Comparison of ENCODE assay signal across 16 cellular contexts in genomic region chr2:72386288-72386687, GRCh38.
A peak's percentile ranks its signal among the peaks of the same experiment; 100 is the strongest.
DNase-seq lines count a peak whose midpoint lies in the region; ATAC-seq, FAIRE-seq and TF ChIP-seq lines count a peak whose summit lies in the region.
"Had no signal": no experiment of that assay in that cellular context is flagged by ENCODE, and none has a peak within 500 bp of the region (broad histone marks: within the 10 kb centered on the region; RNA-seq: fewer than 3 reads in every experiment).

No MANE protein-coding gene starts in this region.

- H2AFZ ChIP-seq in K562 (ENCODE audit: low read depth, low read length), result no peak overlapping the region

- in situ Hi-C loops in K562 (cut with MboI), result no loop called here

- no peak overlapping the region for H2BK15ac ChIP-seq in mesendoderm (replicated peaks; ENCODE audit: low read depth)

- H4K8ac ChIP-seq in mesendoderm (ENCODE audit: low read depth, low read length), result no peak overlapping the region

- ATAC-seq in K562, result no peak
- no peak for ATAC-seq in right cardiac atrium

- no peak overlapping the region for H3K56ac ChIP-seq in mesendoderm (ENCODE audit: low read length)

- H4K5ac ChIP-seq in mesendoderm (ENCODE audit: low read length), result no peak overlapping the region

- no peaks in the 10 kb centered on the region for H3K9me3 ChIP-seq in HEK293 (ENCODE audit: control insufficient read depth, insufficient read depth, low read depth, low read length)
- peaks cover 4% of the 10 kb centered on the region; the same call in 1 of the 2 replicates for H3K9me3 ChIP-seq in K562 (replicated peaks; ENCODE audit: control insufficient read depth, insufficient read depth, low read depth, low read length)
- peaks cover 3% of the 10 kb centered on the region for H3K9me3 ChIP-seq in right cardiac atrium (ENCODE audit: control insufficient read depth, low read length)
- H3K9me3 ChIP-seq: Caco-2 had no signal

- no peak overlapping the region for H3K18ac ChIP-seq in mesendoderm (ENCODE audit: low read length)

- H2AK5ac ChIP-seq in mesendoderm (ENCODE audit: low read length), result no peak overlapping the region

- no peaks in the 10 kb centered on the region for H3K36me3 ChIP-seq in HEK293 (ENCODE audit: control insufficient read depth in 2 of 2, insufficient read depth in 1 of 2, low read length in 2 of 2)
- H3K36me3 ChIP-seq in K562 (ENCODE audit: control insufficient read depth, insufficient read depth, low read length), result no peaks in the 10 kb centered on the region
- no peaks in the 10 kb centered on the region for H3K36me3 ChIP-seq in mesendoderm (ENCODE audit: control insufficient read depth, insufficient read depth, low read length)
- H3K36me3 ChIP-seq: BLaER1, HAP-1 had no signal

- no TSS peak for BruUV-seq in K562 (replicated peaks; lab: Mats Ljungman, UMichigan)

- TF ChIP-seq POLR2A in K562 (conservative IDR thresholded peaks at IDR 0.05), result no peak

- CTCF ChIA-PET in HEK293 (lab: Yijun Ruan, JAX) (no interaction called here), K562 (lab: Yijun Ruan, JAX; ENCODE audit: low intra/inter-chr PET ratio) (no interaction called here)

- no peak for FAIRE-seq in K562 (lab: Jason Lieb, UNC)
- FAIRE-seq: G401.6, GM12891, H1 had no signal

- no peak overlapping the region for H3K4me2 ChIP-seq in K562 (ENCODE audit: insufficient read depth, low read length)
- no peak overlapping the region for H3K4me2 ChIP-seq in mesendoderm (ENCODE audit: low read length)
- H3K4me2 ChIP-seq: BLaER1 had no signal

- H3K9ac ChIP-seq in K562 (ENCODE audit: insufficient read depth in 1 of 2, low read depth in 2 of 2, low read length in 2 of 2) (no peak overlapping the region), mesendoderm (ENCODE audit: low read length) (no peak overlapping the region)
- H3K9ac ChIP-seq: BLaER1 had no signal

- H3K27ac ChIP-seq in HEK293 (ENCODE audit: extremely low read depth, low read depth, low read length) (no peak overlapping the region), K562 (ENCODE audit: extremely low read depth, low read depth, low read length) (no peak overlapping the region), mesendoderm (ENCODE audit: low read depth, low read length) (no peak overlapping the region), right cardiac atrium (ENCODE audit: low read length) (no peak overlapping the region)
- H3K27ac ChIP-seq: BLaER1 had no signal

- DNase-seq in ELF-1 (ENCODE audit: low read depth, low spot score) (peak; percentile 11), K562 (ENCODE audit: extremely low read depth in 1 of 4, low spot score in 3 of 4) (peak in 1 of 4 experiments; percentile 14), mesendoderm (peak; percentile 36), right cardiac atrium (no peak), SKM-1 (lab: John Stamatoyannopoulos, UW; ENCODE audit: unreplicated experiment) (no peak)
- no peak for DNase-seq in stimulated activated CD4-positive, alpha-beta T cell treated with anti-CD3 and anti-CD28 coated beads, Interleukin-2, amount 100 ng/mL, for 24 hours
- DNase-seq: AML-193; CD8-positive, alpha-beta memory T cell; DMS79 had no signal

- no peak for TF ChIP-seq RAD21 in K562 (CRISPR knock-in tag; conservative IDR thresholded peaks at IDR 0.05 in 1 of 2, IDR thresholded peaks at IDR 0.05 in 1 of 2)

- WGBS in K562 (ENCODE audit: insufficient coverage, low coverage, missing lambda C conversion rate), result 17% methylated on average over 1 of the region's 1 CpG
- no CpG with 5 or more reads among the region's 1 CpG for WGBS in mesendoderm (ENCODE audit: extremely low coverage, insufficient coverage, low lambda C conversion rate)
- WGBS in right cardiac atrium, result 92% methylated on average over 1 of the region's 1 CpG

- H3K4me1 ChIP-seq in HEK293 (ENCODE audit: control insufficient read depth, insufficient read depth, low read length) (no peaks in the 10 kb centered on the region), K562 (replicated peaks in 1 of 2; ENCODE audit: control insufficient read depth in 2 of 2, insufficient read depth in 2 of 2, low read length in 2 of 2) (no peaks in the 10 kb centered on the region), mesendoderm (ENCODE audit: control insufficient read depth, low read depth, low read length) (no peaks in the 10 kb centered on the region), right cardiac atrium (ENCODE audit: control insufficient read depth, insufficient read depth, low read length) (no peaks in the 10 kb centered on the region)
- H3K4me1 ChIP-seq: BLaER1, Caco-2, HAP-1 had no signal

- no peak overlapping the region for H3K4ac ChIP-seq in mesendoderm (ENCODE audit: low read depth, low read length)

- H3K79me2 ChIP-seq in K562 (ENCODE audit: control insufficient read depth, insufficient read depth, low read length) (no peaks in the 10 kb centered on the region), mesendoderm (ENCODE audit: control insufficient read depth, insufficient read depth, low read length) (no peaks in the 10 kb centered on the region)

- no peak overlapping the region for H3K23ac ChIP-seq in mesendoderm (ENCODE audit: low read length)

- no peak overlapping the region for H3K4me3 ChIP-seq in HEK293 (ENCODE audit: low read depth, low read length)
- no peak overlapping the region for H3K4me3 ChIP-seq in K562
- H3K4me3 ChIP-seq in mesendoderm (ENCODE audit: low read length), result peak overlapping the region; percentile 8
- no peak overlapping the region for H3K4me3 ChIP-seq in right cardiac atrium (ENCODE audit: low read length)
- H3K4me3 ChIP-seq: BLaER1, HAP-1 had no signal

- no peaks in the 10 kb centered on the region for H3K79me1 ChIP-seq in mesendoderm (ENCODE audit: low read length)

- TF ChIP-seq CTCF in HEK293 (tag by site-specific recombination; IDR thresholded peaks at IDR 0.05) (no peak), K562 (IDR thresholded peaks at IDR 0.05 in 2 of 3, conservative IDR thresholded peaks at IDR 0.05 in 1 of 3; ENCODE audit: insufficient read depth in 2 of 3, low read depth in 1 of 3, low read length in 3 of 3) (no peak)

- H3K27me3 ChIP-seq in K562 (ENCODE audit: control insufficient read depth in 2 of 2, insufficient read depth in 2 of 2, low read length in 2 of 2) (no peaks in the 10 kb centered on the region), mesendoderm (ENCODE audit: insufficient read depth, low read length, poor library complexity) (no peaks in the 10 kb centered on the region), right cardiac atrium (ENCODE audit: control insufficient read depth, insufficient read depth) (no peaks in the 10 kb centered on the region)
- H3K27me3 ChIP-seq: BLaER1 had no signal

- no peaks in the 10 kb centered on the region for H3K9me1 ChIP-seq in K562 (ENCODE audit: control insufficient read depth, insufficient read depth, low read length)

- no peak for TF ChIP-seq EP300 in K562 (IDR thresholded peaks at IDR 0.05; ENCODE audit: low read length)

- POLR2A ChIA-PET in HEK293 (lab: Yijun Ruan, JAX), result no interaction called here
- POLR2A ChIA-PET in K562 (lab: Yijun Ruan, JAX), result no interaction called here

- H4K20me1 ChIP-seq in K562 (replicated peaks; ENCODE audit: control insufficient read depth, insufficient read depth, low read length), result no peaks in the 10 kb centered on the region
- H4K20me1 ChIP-seq: BLaER1 had no signal

- no peak overlapping the region for H2BK120ac ChIP-seq in mesendoderm (ENCODE audit: low read depth, low read length)

- intact Hi-C loops in K562 (cut with micrococcal nuclease), result no loop called here
- intact Hi-C loops in right cardiac atrium (cut with DNase I), result no loop called here

- no peak overlapping the region for H2BK5ac ChIP-seq in mesendoderm (ENCODE audit: low read length)

TF ChIP-seq in HEK293, 187 proteins besides CTCF, POLR2A, EP300 and RAD21:
- TF ChIP-seq ZNF677 (tag by site-specific recombination; IDR thresholded peaks at IDR 0.05) (0 out of 2 replicates have a peak, but pooled peaks have one; percentile 33), KLF1 (tag by site-specific recombination; IDR thresholded peaks at IDR 0.05) (no peak), ZNF658 (tag by site-specific recombination; IDR thresholded peaks at IDR 0.05) (no peak), SETDB1 (IDR thresholded peaks at IDR 0.05; ENCODE audit: insufficient read length, low read length) (peak; percentile 73), ZNF585B (tag by site-specific recombination; IDR thresholded peaks at IDR 0.05) (peak; percentile 96), SALL2 (tag by site-specific recombination; IDR thresholded peaks at IDR 0.05; ENCODE audit: borderline replicate concordance) (no peak), TRIM28 (IDR thresholded peaks at IDR 0.05; ENCODE audit: borderline replicate concordance, low read length) (peak; percentile 90; the same call in 1 of the 2 replicates), ZNF529 (tag by site-specific recombination; IDR thresholded peaks at IDR 0.05; ENCODE audit: insufficient replicate concordance) (no peak)

TF ChIP-seq in K562, 482 proteins besides CTCF, POLR2A, EP300 and RAD21 (continues in another document):
- no peak for TF ChIP-seq SMARCC2 (IDR thresholded peaks at IDR 0.05; ENCODE audit: low read depth)
- no peak for TF ChIP-seq CHD2 (IDR thresholded peaks at IDR 0.05; ENCODE audit: low read depth, low read length)
- peak; percentile 59; the same call in 1 of the 2 replicates for TF ChIP-seq CEBPZ (IDR thresholded peaks at IDR 0.05; ENCODE audit: borderline replicate concordance, low read depth, low read length)
- peak; percentile 56; the same call in 1 of the 2 replicates for TF ChIP-seq TRIM28 (IDR thresholded peaks at IDR 0.05)
- TF ChIP-seq CBX3 (IDR thresholded peaks at IDR 0.05; ENCODE audit: borderline replicate concordance in 1 of 2, low read length in 2 of 2), result peak in 1 of 2 experiments; percentile 67; a peak in 1 of 3 replicates

Comparison
In these comparisons a context has a peak if more than half of its experiments do, and no peak if none do; other contexts are left out.
1. DNase-seq: peak in ELF-1 (single experiment) and mesendoderm (single experiment); none in right cardiac atrium (0 of 3), stimulated activated CD4-positive, alpha-beta T cell treated with anti-CD3 and anti-CD28 coated beads, Interleukin-2, amount 100 ng/mL, for 24 hours (0 of 2) and SKM-1 (single experiment).